8 cellular contexts compared by ENCODE assay signal in the genomic region with DNA sequence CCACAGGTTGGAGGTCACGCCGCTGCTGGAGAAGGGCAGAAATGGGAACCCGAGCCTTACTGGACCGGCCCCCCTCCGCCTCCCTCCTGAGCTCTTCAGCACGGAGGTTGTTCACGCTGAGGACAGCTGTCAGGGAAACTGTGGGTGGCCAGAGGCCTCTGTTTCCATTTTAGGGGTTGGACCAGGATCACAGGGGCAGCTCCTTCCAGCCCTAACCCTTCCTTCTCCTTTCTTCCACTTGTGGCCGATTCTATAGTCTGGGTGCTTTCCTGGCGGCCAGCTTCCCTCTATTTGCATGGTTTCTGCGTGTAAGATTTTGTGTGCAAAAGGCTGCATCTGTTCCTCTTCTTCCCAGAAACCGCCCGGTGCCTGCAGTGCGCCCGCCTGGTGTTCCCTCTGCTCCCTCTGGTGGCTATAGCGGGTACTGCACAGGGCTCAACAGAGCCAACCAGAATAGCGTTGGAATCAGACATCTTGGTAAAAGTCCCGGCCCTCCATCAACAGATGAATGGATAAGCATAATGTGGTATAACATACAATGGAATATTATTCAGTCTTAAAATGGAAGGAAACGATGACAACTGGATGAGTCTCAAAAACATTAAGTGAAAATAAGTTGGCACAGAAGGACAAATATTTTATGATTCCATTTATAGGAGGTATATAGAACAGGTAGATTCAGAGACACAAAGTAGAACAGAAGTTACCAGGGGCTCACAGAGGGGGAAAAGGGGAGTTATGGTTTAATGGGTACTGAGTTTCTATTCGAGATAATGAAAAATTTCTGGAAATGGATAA. TPM values are rescaled to one million over a fixed set of nuclear protein-coding genes. Genes with fewer than 3 reads are reported as not detected.
A peak's percentile ranks its signal among the peaks of the same experiment; 100 is the strongest.
DNase-seq lines count a peak whose midpoint lies in the region; ATAC-seq, FAIRE-seq and TF ChIP-seq lines count a peak whose summit lies in the region.

No MANE protein-coding gene starts in this region.

- H3K27ac Mint-ChIP-seq in T-cell, result peak overlapping the region in 1 of 2 donors; percentile 36

- H3K4me1 Mint-ChIP-seq in T-cell, result peaks cover 4 to 6% (median 4%) of the 10 kb centered on the region in 3 donors

- CTCF ChIA-PET in T-cell (lab: Charles Lee), result interaction anchor here (0.6 to 4.9 kb wide), 3 partner anchors 114 to 119 kb away, joined by 3 to 58 read pairs (median 23); no protein-coding TSS in a partner anchor

- peaks cover 21 to 34% of the 10 kb centered on the region in 2 donors for H3K27me3 Mint-ChIP-seq in T-cell

- no peak for TF ChIP-seq POLR2A in GM12891 (IDR thresholded peaks at IDR 0.05; ENCODE audit: low read depth, low read length)

- no peaks in the 10 kb centered on the region for H3K9me3 Mint-ChIP-seq in T-cell

- ATAC-seq in T-cell (replicated peaks in 1 of 4), result peak; percentile 82 to 90 (median 83)
- peak; percentile 93 to 94 for ATAC-seq in left cardiac atrium
- no peak for ATAC-seq in HG03159 (IDR thresholded peaks at IDR 0.05; ENCODE audit: unreplicated experiment)

- DNase-seq in 8988T (peak; percentile 86), GM12891 (ENCODE audit: insufficient read length, low spot score) (peak; percentile 70), NCI-H1092 (lab: John Stamatoyannopoulos, UW) (peak; percentile 70), T-cell (peak; percentile 49 to 86 (median 76)), amniotic epithelial cell (ENCODE audit: low read depth) (peak; percentile 47), left cardiac atrium (peak; percentile 90), renal cortical epithelial cell (ENCODE audit: low read depth) (peak; percentile 43)

- intact Hi-C loops in left cardiac atrium (cut with DNase I), result loop anchor here (1.0 to 2.0 kb wide), 2 partner anchors 117 to 118 kb away; no protein-coding TSS in a partner anchor

- peak; percentile 97 for FAIRE-seq in GM12891 (lab: Jason Lieb, UNC)

- no peaks in the 10 kb centered on the region for H3K36me3 Mint-ChIP-seq in T-cell

- POLR2A ChIA-PET in T-cell (lab: Charles Lee), result no interaction called here

- H3K4me3 Mint-ChIP-seq in T-cell, result no peak overlapping the region

TF ChIP-seq in GM12891, 5 proteins besides CTCF, POLR2A, EP300 and RAD21:
- TF ChIP-seq POU2F2 (IDR thresholded peaks at IDR 0.05; ENCODE audit: low read depth, low read length), result no peak
- no peak for TF ChIP-seq TAF1 (IDR thresholded peaks at IDR 0.05; ENCODE audit: low read depth, low read length)
- peak; percentile 9; the same call in 1 of the 2 replicates for TF ChIP-seq SPI1 (IDR thresholded peaks at IDR 0.05; ENCODE audit: low read depth, low read length)
- TF ChIP-seq POLR2AphosphoS5 (IDR thresholded peaks at IDR 0.05; ENCODE audit: low read depth, low read length), result no peak
- no peak for TF ChIP-seq PAX5 (IDR thresholded peaks at IDR 0.05; ENCODE audit: insufficient read depth, low read length, severe bottlenecking)
TF ChIP-seq in GM12891: peak in this region for 1.

RNA-seq across cellular contexts. Expression of gene SLC22A8, which starts 8.4 kb away (rescaled TPM):
- polyA plus RNA-seq in GM12891 (2012; ENCODE audit: low read depth, missing spikeins), result not detected
- total RNA-seq in T-cell (not detected), left cardiac atrium (not detected), renal cortical epithelial cell (not detected in 2 replicates)

RNA-seq across cellular contexts. Expression of gene SLC22A6, which starts 39.3 kb away (rescaled TPM):
- polyA plus RNA-seq in GM12891 (2012; ENCODE audit: low read depth, missing spikeins), result not detected
- total RNA-seq in T-cell (not detected), left cardiac atrium (not detected), renal cortical epithelial cell (not detected in 2 replicates)
